ENCODE assay signal across 23 cellular contexts in the genomic region with DNA sequence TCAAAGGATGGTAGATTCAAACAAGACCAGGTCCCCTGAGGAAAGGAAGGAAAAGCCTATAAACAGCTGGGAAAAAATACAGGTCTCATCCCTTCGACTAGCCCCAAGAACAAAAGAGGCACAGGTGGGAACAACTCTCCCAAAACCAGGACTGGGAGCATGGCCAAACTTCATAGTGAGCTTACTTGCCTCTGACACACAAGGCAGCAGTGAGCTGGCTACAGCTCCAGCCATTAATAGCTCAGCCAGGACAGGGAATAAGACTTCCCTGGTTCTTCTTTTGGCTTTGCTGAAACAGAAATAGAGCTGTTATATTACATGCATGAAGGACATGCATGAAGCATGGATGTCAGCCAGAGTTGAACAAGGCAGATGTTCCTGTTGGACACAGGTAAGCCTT. TPM values are rescaled to one million over a fixed set of nuclear protein-coding genes. Genes with fewer than 3 reads are reported as not detected.
DNase-seq lines count a peak whose midpoint lies in the region; ATAC-seq and TF ChIP-seq lines count a peak whose summit lies in the region.
"Had no signal": no experiment of that assay in that cellular context is flagged by ENCODE, and none has a peak within 500 bp of the region (broad histone marks: within the 10 kb centered on the region; RNA-seq: fewer than 3 reads in every experiment).

A gene with protein sequence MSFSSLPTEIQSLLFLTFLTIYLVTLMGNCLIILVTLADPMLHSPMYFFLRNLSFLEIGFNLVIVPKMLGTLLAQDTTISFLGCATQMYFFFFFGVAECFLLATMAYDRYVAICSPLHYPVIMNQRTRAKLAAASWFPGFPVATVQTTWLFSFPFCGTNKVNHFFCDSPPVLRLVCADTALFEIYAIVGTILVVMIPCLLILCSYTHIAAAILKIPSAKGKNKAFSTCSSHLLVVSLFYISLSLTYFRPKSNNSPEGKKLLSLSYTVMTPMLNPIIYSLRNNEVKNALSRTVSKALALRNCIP (plus strand): TSS at position 97 of the 400 bp plus-strand sequence. CDS start 6,698 bp downstream, outside the sequence.

- no peaks in the 10 kb centered on the region for H3K36me3 ChIP-seq in trophoblast cell (ENCODE audit: control insufficient read depth in 1 of 2, insufficient read depth in 2 of 2, low read length in 2 of 2)
- H3K36me3 ChIP-seq: right atrium auricular region, SJCRH30, thoracic aorta had no signal

- H4K8ac ChIP-seq in trophoblast cell (ENCODE audit: low read depth, low read length), result no peak within 1 kb of the TSS

- no peak within 1 kb of the TSS for H3K4ac ChIP-seq in trophoblast cell (ENCODE audit: low read depth, low read length)

- POLR2A ChIA-PET in GM10248 (lab: Yijun Ruan, JAX), result no interaction called here

- TF ChIP-seq CTCF in astrocyte of the cerebellum (IDR thresholded peaks at IDR 0.05; ENCODE audit: low read depth, low read length, missing control alignments), result no peak
- TF ChIP-seq CTCF in foreskin fibroblast (IDR thresholded peaks at IDR 0.05; ENCODE audit: low read depth, low read length), result no peak
- no peak for TF ChIP-seq CTCF in GM10248 (IDR thresholded peaks at IDR 0.05; ENCODE audit: control extremely low read depth, extremely low read depth, low read depth, missing control alignments)

- H2BK5ac ChIP-seq in trophoblast cell (ENCODE audit: low read depth, low read length, poor library complexity), result no peak within 1 kb of the TSS

- H3K79me1 ChIP-seq in trophoblast cell (ENCODE audit: low read length), result no peaks in the 10 kb centered on the region

- H2AFZ ChIP-seq in trophoblast cell (ENCODE audit: insufficient read depth, low read length, poor library complexity), result no peak within 1 kb of the TSS

- H3K14ac ChIP-seq in trophoblast cell (ENCODE audit: low read length), result no peak within 1 kb of the TSS

- CTCF ChIA-PET in GM10248 (lab: Yijun Ruan, JAX), result interaction anchor here (1.1 to 3.1 kb wide), 5 partner anchors 9 to 235 kb away, joined by 3 to 16 read pairs (median 4); no protein-coding TSS in a partner anchor

- H3K18ac ChIP-seq in trophoblast cell (ENCODE audit: low read length), result no peak within 1 kb of the TSS

- H3K23ac ChIP-seq in trophoblast cell (ENCODE audit: low read length), result no peak within 1 kb of the TSS

- no peak within 1 kb of the TSS for H2BK120ac ChIP-seq in trophoblast cell (ENCODE audit: insufficient read depth, low read length, poor library complexity)

- H4K91ac ChIP-seq in trophoblast cell (ENCODE audit: low read depth, low read length), result no peak within 1 kb of the TSS

- no peaks in the 10 kb centered on the region for H3K4me1 ChIP-seq in trophoblast cell (ENCODE audit: control insufficient read depth in 1 of 2, insufficient read depth in 2 of 2, low read length in 2 of 2)
- H3K4me1 ChIP-seq: right atrium auricular region, SJCRH30 had no signal

- no peak within 1 kb of the TSS for H2AK5ac ChIP-seq in trophoblast cell (ENCODE audit: low read length)

- no peak within 1 kb of the TSS for H2BK12ac ChIP-seq in trophoblast cell (ENCODE audit: low read length)

- no peak within 1 kb of the TSS for H3K4me2 ChIP-seq in trophoblast cell (ENCODE audit: low read length)

- no peaks in the 10 kb centered on the region for H3K27me3 ChIP-seq in trophoblast cell (ENCODE audit: insufficient read depth, low read length)
- H3K27me3 ChIP-seq: right atrium auricular region, SJCRH30 had no signal

- no peaks in the 10 kb centered on the region for H3K79me2 ChIP-seq in trophoblast cell (ENCODE audit: control insufficient read depth, insufficient read depth, low read length, poor library complexity)

- no CpG with 5 or more reads among the region's 1 CpG for WGBS in trophoblast cell (ENCODE audit: extremely low coverage, insufficient coverage, insufficient read length)

- no peak for ATAC-seq in activated CD4-positive, CD25-positive, alpha-beta regulatory T cell treated with anti-CD3 and anti-CD28 coated beads, Interleukin-2, amount 50 U/mL, for 24 hours
- ATAC-seq in GM21717 (IDR thresholded peaks at IDR 0.05; ENCODE audit: unreplicated experiment), result no peak
- ATAC-seq: activated T-cell treated with anti-CD3 and anti-CD28 coated beads, Interleukin-2, amount 50 U/mL, for 4 hours had no signal

- H3K27ac ChIP-seq in trophoblast cell (ENCODE audit: low read depth, low read length), result no peak within 1 kb of the TSS
- H3K27ac ChIP-seq: right atrium auricular region, SJCRH30, thoracic aorta had no signal

- peak; percentile 8 for DNase-seq in AG08396 (ENCODE audit: low spot score)
- DNase-seq in HCEC 1CT, result peak; percentile 40
- peak; percentile 2 for DNase-seq in astrocyte of the cerebellum (ENCODE audit: low read depth)
- peak; percentile 20 to 52 for DNase-seq in foreskin fibroblast
- no peak for DNase-seq in GM10248 (ENCODE audit: extremely low spot score)
- no peak for DNase-seq in trophoblast cell
- DNase-seq: ACHN; activated B cell treated with CpG ODN at 0.5 μM for 24 hours; activated naive CD4-positive, alpha-beta T cell treated with anti-CD3 and anti-CD28 coated beads, Interleukin-2, amount 50 U/mL, for 16 hours; activated T-cell treated with anti-CD3 and anti-CD28 coated beads, Interleukin-2, amount 50 U/mL, for 4 hours; CD4-positive, CD25-positive, alpha-beta regulatory T cell; DMS53; erythroblast; glutamatergic neuron; NCI-H1048; NCI-H2081 treated with DMSO at 0.1 percent for 48 hours; NCI-H524 treated with DMSO at 0.1 percent for 48 hours; SJCRH30 had no signal

- H3K9me3 ChIP-seq in trophoblast cell (ENCODE audit: insufficient read depth, low read depth, low read length), result no peaks in the 10 kb centered on the region
- H3K9me3 ChIP-seq: right atrium auricular region, SJCRH30, thoracic aorta had no signal

- in situ Hi-C loops in astrocyte of the cerebellum (cut with HindIII; ENCODE audit: low sequenced_read_pairs), result no loop called here

- no peak within 1 kb of the TSS for H3K4me3 ChIP-seq in astrocyte of the cerebellum (ENCODE audit: low read depth, low read length)
- H3K4me3 ChIP-seq in foreskin fibroblast (ENCODE audit: low read depth in 1 of 2, low read length in 2 of 2), result no peak within 1 kb of the TSS
- no peak within 1 kb of the TSS for H3K4me3 ChIP-seq in trophoblast cell (ENCODE audit: low read depth, low read length)
- H3K4me3 ChIP-seq: lung, right atrium auricular region, SJCRH30, thoracic aorta had no signal

- no peak within 1 kb of the TSS for H3K9ac ChIP-seq in trophoblast cell (ENCODE audit: low read length)

- H4K12ac ChIP-seq in trophoblast cell (ENCODE audit: low read depth, low read length), result no peak within 1 kb of the TSS

RNA-seq across cellular contexts. Expression of the gene that starts here (rescaled TPM):
- polyA plus RNA-seq in trophoblast cell (2013), result not detected in 2 replicates
- polyA plus RNA-seq: CD4-positive, CD25-positive, alpha-beta regulatory T cell; lung had no signal

Comparison
In these comparisons a context has a peak if more than half of its experiments do, and no peak if none do; other contexts are left out.
1. DNase-seq: peak in AG08396 (single experiment), HCEC 1CT (single experiment), astrocyte of the cerebellum (single experiment) and foreskin fibroblast (2 of 2); none in GM10248 (single experiment) and trophoblast cell (0 of 2).